In the genomic region with DNA sequence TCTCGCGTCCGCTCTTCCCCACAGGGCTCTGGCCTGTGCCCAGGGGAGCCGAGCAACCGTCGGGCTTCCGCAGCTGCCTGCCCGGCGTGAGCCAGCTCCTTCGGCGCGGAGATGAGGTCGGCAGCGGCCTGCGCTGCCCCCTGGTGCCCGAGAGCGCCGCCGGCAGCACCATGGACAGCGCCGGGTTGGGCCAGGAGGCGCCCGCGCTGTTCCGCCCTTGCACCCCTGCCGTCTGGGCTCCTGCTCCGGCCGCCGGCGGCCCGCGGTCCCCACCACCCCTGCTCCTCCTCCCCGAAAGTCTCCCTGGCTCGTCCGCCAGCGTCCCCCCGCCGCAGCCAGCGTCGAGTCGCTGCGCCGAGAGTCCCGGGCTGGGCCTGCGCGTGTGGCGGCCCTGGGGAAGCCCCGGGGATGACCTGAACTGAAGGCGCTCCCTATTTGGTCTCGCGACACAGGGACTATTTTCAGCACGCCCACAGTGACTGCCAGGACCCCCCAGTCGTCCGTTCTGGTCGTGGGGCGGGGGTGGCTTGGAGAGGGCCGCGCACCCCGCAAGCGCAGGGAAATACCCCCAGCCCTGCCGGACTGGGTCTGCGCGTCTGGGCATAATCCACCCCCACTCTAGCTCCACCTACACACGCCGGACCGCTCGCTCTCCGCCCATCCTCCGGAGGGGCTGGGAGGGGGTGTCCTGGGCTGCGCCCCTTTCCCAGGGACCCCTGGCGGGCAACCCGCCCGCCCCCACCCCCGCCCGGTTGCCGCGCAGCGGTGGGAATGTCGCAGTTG, we compare ENCODE assay signal across 9 cellular contexts. TPM values are rescaled to one million over a fixed set of nuclear protein-coding genes. Genes with fewer than 3 reads are reported as not detected.
DNase-seq lines count a peak whose midpoint lies in the region; ATAC-seq and TF ChIP-seq lines count a peak whose summit lies in the region.
"Had no signal": no experiment of that assay in that cellular context is flagged by ENCODE, and none has a peak within 500 bp of the region (broad histone marks: within the 10 kb centered on the region; RNA-seq: fewer than 3 reads in every experiment).

No MANE protein-coding gene starts in this region.

- H3K79me2 ChIP-seq in MM.1S (ENCODE audit: low read length) = no peaks in the 10 kb centered on the region

- H3K27ac Mint-ChIP-seq in T-cell = no peak overlapping the region

- TF ChIP-seq CTCF in MM.1S (IDR thresholded peaks at IDR 0.05; ENCODE audit: low read length) (peak; percentile 73), adrenal gland (IDR thresholded peaks at IDR 0.05) (peak; percentile 62 to 97 (median 72))

- peaks cover 79 to 98% (median 89%) of the 10 kb centered on the region in 11 experiments for H3K27me3 ChIP-seq in BLaER1 treated with 17β-estradiol and CSF1 and Interleukin-3, amounts not matched to agents 10 nM and 100 nM
- peaks cover 85% of the 10 kb centered on the region for H3K27me3 ChIP-seq in MM.1S (replicated peaks; ENCODE audit: insufficient read depth, low read length)
- H3K27me3 ChIP-seq in adrenal gland = peaks cover 56% of the 10 kb centered on the region
- H3K27me3 ChIP-seq in right cardiac atrium (ENCODE audit: control insufficient read depth, insufficient read depth) = no peaks in the 10 kb centered on the region

- DNase-seq in MM.1S (peak; percentile 82), T-cell (peak; percentile 45 to 83 (median 66)), adrenal gland (peak; percentile 78 to 87 (median 83)), right cardiac atrium (peak; percentile 84 to 94 (median 93)), sciatic nerve (ENCODE audit: low spot score) (peak; percentile 87)

- H3K4me1 ChIP-seq in BLaER1 treated with 17β-estradiol and CSF1 and Interleukin-3, amounts not matched to agents 10 nM and 100 nM = peaks cover 46 to 97% (median 81%) of the 10 kb centered on the region in 10 experiments
- H3K4me1 ChIP-seq in MM.1S (ENCODE audit: low read length) = no peaks in the 10 kb centered on the region; the same call in 1 of the 2 replicates
- peaks cover 5 to 30% of the 10 kb centered on the region in 2 donors for H3K4me1 ChIP-seq in adrenal gland (replicated peaks in 1 of 2)
- no peaks in the 10 kb centered on the region for H3K4me1 ChIP-seq in right cardiac atrium (ENCODE audit: control insufficient read depth, insufficient read depth, low read length)

- H3K9ac ChIP-seq in BLaER1 treated with 17β-estradiol and CSF1 and Interleukin-3, amounts not matched to agents 10 nM and 100 nM = no peak overlapping the region
- H3K9ac ChIP-seq in MM.1S (ENCODE audit: low read length) = no peak overlapping the region

- H3K36me3 ChIP-seq in BLaER1 treated with 17β-estradiol and CSF1 and Interleukin-3, amounts not matched to agents 10 nM and 100 nM = no peaks in the 10 kb centered on the region
- no peaks in the 10 kb centered on the region for H3K36me3 ChIP-seq in MM.1S (replicated peaks; ENCODE audit: insufficient read depth, low read length)
- H3K36me3 ChIP-seq in adrenal gland (replicated peaks in 1 of 2) = no peaks in the 10 kb centered on the region

- peaks cover 32 to 65% of the 10 kb centered on the region in 2 donors for H3K27me3 Mint-ChIP-seq in T-cell

- no peak overlapping the region for H3K27ac ChIP-seq in BLaER1 treated with 17β-estradiol and CSF1 and Interleukin-3, amounts not matched to agents 10 nM and 100 nM
- H3K27ac ChIP-seq in MM.1S (ENCODE audit: low read length) = no peak overlapping the region
- H3K27ac ChIP-seq in adrenal gland = no peak overlapping the region
- H3K27ac ChIP-seq in right cardiac atrium (ENCODE audit: low read length) = no peak overlapping the region

- no peaks in the 10 kb centered on the region for H3K9me3 Mint-ChIP-seq in T-cell

- WGBS in adrenal gland, 4 donors = 0 to 3% (median 2%) methylated on average over 6 to 79 of the region's 79 CpGs
- 2% methylated on average over 76 of the region's 79 CpGs for WGBS in right cardiac atrium

- CTCF ChIA-PET in T-cell (lab: Charles Lee) = interaction anchor here (0.6 to 0.7 kb wide), 4 partner anchors 10 to 136 kb away, joined by 3 to 9 read pairs (median 4); partner anchors contain the start of gene ICMT (in 1 of the 2)

- no peaks in the 10 kb centered on the region for H3K36me3 Mint-ChIP-seq in T-cell

- peak overlapping the region; percentile 64 to 94 (median 81) for H3K4me2 ChIP-seq in BLaER1 treated with 17β-estradiol and CSF1 and Interleukin-3, amounts not matched to agents 10 nM and 100 nM
- H3K4me2 ChIP-seq in MM.1S (ENCODE audit: low read depth, low read length) = peak overlapping the region; percentile 57; the same call in 1 of the 2 replicates

- ATAC-seq in GM19452 (IDR thresholded peaks at IDR 0.05; ENCODE audit: unreplicated experiment) = peak; percentile 59
- peak; percentile 70 to 79 (median 74) for ATAC-seq in T-cell (replicated peaks in 1 of 4)
- peak; percentile 75 to 85 for ATAC-seq in right cardiac atrium
- peak; percentile 66 for ATAC-seq in sciatic nerve
- ATAC-seq in GM19395 (IDR thresholded peaks at IDR 0.05; ENCODE audit: unreplicated experiment) = no peak

- intact Hi-C loops in adrenal gland (cut with DNase I) = loop anchor here (5.0 kb wide), 3 partner anchors 37 to 167 kb away; no protein-coding TSS in a partner anchor
- intact Hi-C loops in right cardiac atrium (cut with DNase I) = loop anchor here in 3 of 4 donors (5.0 to 10.0 kb wide), 4 partner anchors 157 to 200 kb away; partner anchors contain the start of gene KCNAB2 (in 1 of the 3)
- intact Hi-C loops in sciatic nerve (cut with DNase I) = loop anchor here (5.0 to 10.0 kb wide), 4 partner anchors 92 to 193 kb away; no protein-coding TSS in a partner anchor

- no peak overlapping the region for H2AFZ ChIP-seq in MM.1S (ENCODE audit: low read length)

- peak overlapping the region in 1 of 10 experiments; percentile 35; a peak in 2 of 20 replicates for H3K4me3 ChIP-seq in BLaER1 treated with 17β-estradiol and CSF1 and Interleukin-3, amounts not matched to agents 10 nM and 100 nM
- H3K4me3 ChIP-seq in MM.1S (ENCODE audit: low read length) (peak overlapping the region; percentile 40), adrenal gland (no peak overlapping the region), right cardiac atrium (ENCODE audit: low read length) (no peak overlapping the region)

- no peaks in the 10 kb centered on the region for H3K9me2 ChIP-seq in MM.1S (replicated peaks; ENCODE audit: insufficient read depth, low read length)

- no peak for TF ChIP-seq POLR2A in adrenal gland (IDR thresholded peaks at IDR 0.05)

- peaks cover 0 to 91% (median 56%) of the 10 kb centered on the region in 11 experiments; a peak in 19 of 22 replicates for H4K20me1 ChIP-seq in BLaER1 treated with 17β-estradiol and CSF1 and Interleukin-3, amounts not matched to agents 10 nM and 100 nM
- H4K20me1 ChIP-seq in MM.1S (ENCODE audit: insufficient read depth, low read length) = no peaks in the 10 kb centered on the region

- peak overlapping the region in 1 of 3 donors; percentile 37 for H3K4me3 Mint-ChIP-seq in T-cell

- no peaks in the 10 kb centered on the region for H3F3A ChIP-seq in MM.1S (ENCODE audit: insufficient read depth, low read length)

- H3K9me3 ChIP-seq in BLaER1 treated with 17β-estradiol and CSF1 and Interleukin-3, amounts not matched to agents 10 nM and 100 nM (replicated peaks in 1 of 11) = no peaks in the 10 kb centered on the region
- H3K9me3 ChIP-seq in MM.1S (replicated peaks; ENCODE audit: insufficient read depth, low read length) (no peaks in the 10 kb centered on the region), adrenal gland (replicated peaks in 1 of 3) (no peaks in the 10 kb centered on the region), right cardiac atrium (ENCODE audit: control insufficient read depth, low read length) (no peaks in the 10 kb centered on the region)

- POLR2A ChIA-PET in T-cell (lab: Charles Lee) = no interaction called here

- peaks cover 13 to 24% (median 13%) of the 10 kb centered on the region in 3 donors for H3K4me1 Mint-ChIP-seq in T-cell

RNA-seq across cellular contexts. Expression of gene HES3, which starts 1.3 kb away (rescaled TPM):
- total RNA-seq in T-cell = not detected
- total RNA-seq in adrenal gland = not detected
- polyA plus RNA-seq in adrenal gland = not detected
- not detected for total RNA-seq in right cardiac atrium
- polyA plus RNA-seq in right cardiac atrium = not detected
- not detected for total RNA-seq in sciatic nerve
- polyA plus RNA-seq: IgD-negative memory B cell had no signal

RNA-seq across cellular contexts. Expression of gene ICMT, which starts 9.5 kb away (rescaled TPM):
- total RNA-seq in T-cell (10 to 100 TPM in 4 of 5 donors, 1 to 10 TPM in 1; 9.6 to 24.0 (median 20.7) TPM), adrenal gland (10 to 100 TPM; 42.0 to 89.2 (median 67.8) TPM), right cardiac atrium (10 to 100 TPM; 52.1 to 59.6 (median 54.1) TPM), sciatic nerve (41.9 TPM)
- polyA plus RNA-seq in adrenal gland (10 to 100 TPM; 12.6 to 98.0 (median 17.0) TPM), right cardiac atrium (39.9 TPM)

RNA-seq across cellular contexts. Expression of gene GPR153, which starts 15.6 kb away (rescaled TPM):
- 1 to 10 TPM in 1 of 5 donors, under 1 TPM in 4; 0.35 to 2.7 (median 0.72) TPM for total RNA-seq in T-cell
- 1 to 10 TPM; 1.9 to 5.9 (median 3.1) TPM for total RNA-seq in adrenal gland
- 1 to 10 TPM in 2 of 3 donors, under 1 TPM in 1; 0.86 to 3.2 (median 2.4) TPM for polyA plus RNA-seq in adrenal gland
- 10 to 100 TPM in 2 of 4 donors, 1 to 10 TPM in 2; 6.7 to 14.3 (median 10.5) TPM for total RNA-seq in right cardiac atrium
- polyA plus RNA-seq in right cardiac atrium = 9.3 TPM
- total RNA-seq in sciatic nerve = 10.6 TPM

RNA-seq across cellular contexts. Expression of gene RNF207, which starts 39.4 kb away (rescaled TPM):
- 1 to 10 TPM; 4.7 to 9.7 (median 6.9) TPM for total RNA-seq in T-cell
- total RNA-seq in adrenal gland = 10 to 100 TPM in 5 of 8 donors, 1 to 10 TPM in 3; 2.2 to 16.5 (median 11.3) TPM
- polyA plus RNA-seq in adrenal gland = 10 to 100 TPM in 2 of 3 donors, 1 to 10 TPM in 1; 3.8 to 47.4 (median 17.1) TPM
- 10 to 100 TPM; 33.7 to 97.4 (median 63.7) TPM for total RNA-seq in right cardiac atrium
- 55.2 TPM for polyA plus RNA-seq in right cardiac atrium
- total RNA-seq in sciatic nerve = 26.9 TPM

RNA-seq across cellular contexts. Expression of gene RPL22, which starts 45.9 kb away (rescaled TPM):
- total RNA-seq in T-cell = 100 to 1,000 TPM; 448 to 621 (median 462) TPM
- total RNA-seq in adrenal gland = 100 to 1,000 TPM in 6 of 8 donors, 10 to 100 TPM in 2; 78.5 to 350 (median 225) TPM
- polyA plus RNA-seq in adrenal gland = 100 to 1,000 TPM; 737 to 898 (median 819) TPM
- 100 to 1,000 TPM; 247 to 309 (median 276) TPM for total RNA-seq in right cardiac atrium
- polyA plus RNA-seq in right cardiac atrium = 260 TPM
- total RNA-seq in sciatic nerve = 354 TPM
